ENCODE assay signal across 1 cellular context in genomic region chr2:45009303-45009927, GRCh38.
TF ChIP-seq lines count a peak whose summit lies in the region.

TSS of gene SIX2 (minus strand) at chr2:45009452. CDS start at chr2:45009110, 342 bp downstream.

TF ChIP-seq in K562, 482 proteins besides CTCF, POLR2A, EP300 and RAD21 (continued from another document):
- TF ChIP-seq CHD7 (IDR thresholded peaks at IDR 0.05; ENCODE audit: low read depth, low read length) (no peak), ZBED1 (IDR thresholded peaks at IDR 0.05) (no peak), NONO (IDR thresholded peaks at IDR 0.05; ENCODE audit: low read depth in 2 of 2, low read length in 1 of 2) (no peak)
